ENCODE assay signal across 14 cellular contexts in the genomic region with DNA sequence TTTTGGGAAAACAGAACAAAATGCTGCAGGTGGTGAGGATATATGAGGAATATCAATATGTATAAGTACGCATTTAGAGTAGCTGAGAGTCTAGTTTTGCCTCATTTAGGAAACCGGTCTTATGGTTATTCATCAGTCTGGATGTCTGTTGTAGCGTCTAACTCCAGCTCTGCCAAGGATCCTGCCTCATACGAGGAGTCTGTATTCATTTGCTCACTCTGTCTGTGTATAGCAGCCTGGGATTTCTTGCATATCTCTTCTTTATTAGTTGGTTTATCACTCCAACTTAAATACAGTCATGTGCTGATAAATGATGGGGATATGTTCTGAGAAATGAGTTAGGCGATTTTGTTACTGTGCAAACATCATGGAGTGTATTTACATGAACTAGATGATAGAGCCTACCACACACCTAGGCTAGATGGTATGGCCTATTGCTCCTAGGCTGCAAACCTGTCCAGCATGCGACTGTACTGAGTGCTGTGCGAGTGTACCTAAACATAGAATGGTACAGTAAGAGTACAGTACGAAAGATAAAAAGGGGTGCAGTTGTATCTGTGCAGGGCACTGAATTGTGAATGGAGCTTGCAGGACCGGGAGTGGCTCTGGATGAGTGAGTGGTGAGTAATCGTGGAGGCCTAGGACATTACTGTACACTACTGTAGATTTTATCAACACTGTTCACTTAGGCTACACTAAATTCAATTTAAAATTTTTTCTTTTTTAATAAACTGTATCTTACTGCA.
DNase-seq lines count a peak whose midpoint lies in the region; ATAC-seq, FAIRE-seq and TF ChIP-seq lines count a peak whose summit lies in the region.
"Had no signal": no experiment of that assay in that cellular context is flagged by ENCODE, and none has a peak within 500 bp of the region (broad histone marks: within the 10 kb centered on the region; RNA-seq: fewer than 3 reads in every experiment).

No MANE protein-coding gene starts in this region.

- H3K9me3 Mint-ChIP-seq in activated naive CD8-positive, alpha-beta T cell treated with anti-CD3 and anti-CD28 coated beads, Interleukin-2, amount 50 U/mL, for 24 hours: peaks cover 9% of the 10 kb centered on the region
- peaks cover 4% of the 10 kb centered on the region for H3K9me3 Mint-ChIP-seq in activated naive CD8-positive, alpha-beta T cell treated with anti-CD3 and anti-CD28 coated beads for 36 hours
- H3K9me3 Mint-ChIP-seq in type B pancreatic cell: peaks cover 3% of the 10 kb centered on the region

- H3F3A ChIP-seq in SK-N-SH (replicated peaks; ENCODE audit: insufficient read depth): peaks cover 27% of the 10 kb centered on the region

- no peaks in the 10 kb centered on the region for H3K27me3 ChIP-seq in SK-N-SH (ENCODE audit: insufficient read depth)
- H3K27me3 ChIP-seq: gastrocnemius medialis had no signal

- H3K9me2 ChIP-seq in SK-N-SH: no peaks in the 10 kb centered on the region

- CTCF ChIA-PET in SK-N-SH (lab: Yijun Ruan, JAX) (interaction anchor here (0.7 to 1.2 kb wide), 2 partner anchors 35 kb away, joined by 3 read pairs; no protein-coding TSS in a partner anchor), HEK293T (lab: Yijun Ruan, JAX) (interaction anchor here (1.1 kb wide), 1 partner anchor 113 kb away, joined by 4 read pairs; no protein-coding TSS in a partner anchor)

- H3K79me2 ChIP-seq in SK-N-SH (ENCODE audit: insufficient read depth): no peaks in the 10 kb centered on the region

- no peaks in the 10 kb centered on the region for H3K27me3 Mint-ChIP-seq in activated naive CD8-positive, alpha-beta T cell treated with anti-CD3 and anti-CD28 coated beads, Interleukin-2, amount 50 U/mL, for 24 hours
- H3K27me3 Mint-ChIP-seq in activated naive CD8-positive, alpha-beta T cell treated with anti-CD3 and anti-CD28 coated beads for 36 hours: no peaks in the 10 kb centered on the region
- no peaks in the 10 kb centered on the region for H3K27me3 Mint-ChIP-seq in type B pancreatic cell
- H3K27me3 Mint-ChIP-seq: activated CD8-positive, alpha-beta memory T cell treated with anti-CD3 and anti-CD28 coated beads, Interleukin-2, amount 10 ng/mL, durations not matched to agents 7 days and 5 days had no signal

- H3K9me3 ChIP-seq in SK-N-SH: no peaks in the 10 kb centered on the region
- H3K9me3 ChIP-seq: gastrocnemius medialis had no signal

- H3K36me3 ChIP-seq in SK-N-SH (replicated peaks in 1 of 2; ENCODE audit: control insufficient read depth in 1 of 2, insufficient read depth in 2 of 2, low read length in 1 of 2): peaks cover 0 to 4% of the 10 kb centered on the region in 2 experiments
- H3K36me3 ChIP-seq: gastrocnemius medialis had no signal

- no peak for DNase-seq in activated naive CD8-positive, alpha-beta T cell treated with anti-CD3 and anti-CD28 coated beads, Interleukin-2, amount 50 U/mL, for 24 hours
- DNase-seq in activated naive CD8-positive, alpha-beta T cell treated with anti-CD3 and anti-CD28 coated beads for 36 hours: no peak
- peak; percentile 11 for DNase-seq in SK-N-SH
- DNase-seq in fibroblast of villous mesenchyme (ENCODE audit: low read depth): peak; percentile 45
- DNase-seq in type B pancreatic cell (ENCODE audit: extremely low spot score, unreplicated experiment): no peak
- DNase-seq in HEK293T (ENCODE audit: extremely low spot score): no peak
- DNase-seq in GM19239 (ENCODE audit: insufficient read length, low spot score): no peak
- DNase-seq: activated CD8-positive, alpha-beta memory T cell treated with anti-CD3 and anti-CD28 coated beads, Interleukin-2, amount 10 ng/mL, durations not matched to agents 7 days and 5 days; aorta; gastrocnemius medialis; GDM1; T-helper 1 cell had no signal

- FAIRE-seq in GM19239 (lab: Jason Lieb, UNC): no peak

- no peaks in the 10 kb centered on the region for H3K4me1 Mint-ChIP-seq in activated naive CD8-positive, alpha-beta T cell treated with anti-CD3 and anti-CD28 coated beads, Interleukin-2, amount 50 U/mL, for 24 hours
- H3K4me1 Mint-ChIP-seq in activated naive CD8-positive, alpha-beta T cell treated with anti-CD3 and anti-CD28 coated beads for 36 hours: no peaks in the 10 kb centered on the region
- peaks cover 9% of the 10 kb centered on the region for H3K4me1 Mint-ChIP-seq in type B pancreatic cell (ENCODE audit: unreplicated experiment)
- H3K4me1 Mint-ChIP-seq: activated CD8-positive, alpha-beta memory T cell treated with anti-CD3 and anti-CD28 coated beads, Interleukin-2, amount 10 ng/mL, durations not matched to agents 7 days and 5 days had no signal

- H3K4me2 ChIP-seq in SK-N-SH: peak overlapping the region; percentile 80

- peak in 1 of 2 experiments; percentile 72; a peak in 1 of 4 replicates for TF ChIP-seq EP300 in SK-N-SH (IDR thresholded peaks at IDR 0.05; ENCODE audit: borderline replicate concordance in 1 of 2, low read depth in 1 of 2, low read length in 1 of 2)

- 27% methylated on average over 10 of the region's 10 CpGs for WGBS in SK-N-SH (ENCODE audit: low lambda C conversion rate)

- peaks cover 8% of the 10 kb centered on the region for H3K36me3 Mint-ChIP-seq in activated naive CD8-positive, alpha-beta T cell treated with anti-CD3 and anti-CD28 coated beads, Interleukin-2, amount 50 U/mL, for 24 hours (ENCODE audit: low read depth)
- H3K36me3 Mint-ChIP-seq in activated naive CD8-positive, alpha-beta T cell treated with anti-CD3 and anti-CD28 coated beads for 36 hours: peaks cover 6% of the 10 kb centered on the region
- no peaks in the 10 kb centered on the region for H3K36me3 Mint-ChIP-seq in type B pancreatic cell
- H3K36me3 Mint-ChIP-seq: activated CD8-positive, alpha-beta memory T cell treated with anti-CD3 and anti-CD28 coated beads, Interleukin-2, amount 10 ng/mL, durations not matched to agents 7 days and 5 days had no signal

- H3K27ac ChIP-seq in SK-N-SH (ENCODE audit: low read depth in 2 of 2, low read length in 1 of 2): peak overlapping the region; percentile 39 to 73; a peak in 3 of 4 replicates
- H3K27ac ChIP-seq: 22Rv1, gastrocnemius medialis had no signal

- H3K27ac Mint-ChIP-seq in activated naive CD8-positive, alpha-beta T cell treated with anti-CD3 and anti-CD28 coated beads, Interleukin-2, amount 50 U/mL, for 24 hours: no peak overlapping the region
- no peak overlapping the region for H3K27ac Mint-ChIP-seq in activated naive CD8-positive, alpha-beta T cell treated with anti-CD3 and anti-CD28 coated beads for 36 hours
- peak overlapping the region; percentile 64 for H3K27ac Mint-ChIP-seq in type B pancreatic cell
- H3K27ac Mint-ChIP-seq: activated CD8-positive, alpha-beta memory T cell treated with anti-CD3 and anti-CD28 coated beads, Interleukin-2, amount 10 ng/mL, durations not matched to agents 7 days and 5 days had no signal

- H3K4me3 Mint-ChIP-seq in activated naive CD8-positive, alpha-beta T cell treated with anti-CD3 and anti-CD28 coated beads, Interleukin-2, amount 50 U/mL, for 24 hours: no peak overlapping the region
- no peak overlapping the region for H3K4me3 Mint-ChIP-seq in activated naive CD8-positive, alpha-beta T cell treated with anti-CD3 and anti-CD28 coated beads for 36 hours
- no peak overlapping the region for H3K4me3 Mint-ChIP-seq in type B pancreatic cell
- H3K4me3 Mint-ChIP-seq: activated CD8-positive, alpha-beta memory T cell treated with anti-CD3 and anti-CD28 coated beads, Interleukin-2, amount 10 ng/mL, durations not matched to agents 7 days and 5 days had no signal

- peak overlapping the region; percentile 41; the same call in 1 of the 2 replicates for H3K9ac ChIP-seq in SK-N-SH

- H2AFZ ChIP-seq in SK-N-SH (ENCODE audit: low read depth): peak overlapping the region; percentile 10

- peak; percentile 24 for ATAC-seq in activated naive CD8-positive, alpha-beta T cell treated with anti-CD3 and anti-CD28 coated beads, Interleukin-2, amount 50 U/mL, for 24 hours
- no peak for ATAC-seq in GM18873 (IDR thresholded peaks at IDR 0.05; ENCODE audit: low FRiP score, unreplicated experiment)
- ATAC-seq: activated CD8-positive, alpha-beta memory T cell treated with anti-CD3 and anti-CD28 coated beads, Interleukin-2, amount 10 ng/mL, durations not matched to agents 7 days and 5 days; gastrocnemius medialis had no signal

- no peaks in the 10 kb centered on the region for H4K20me1 ChIP-seq in SK-N-SH (ENCODE audit: insufficient read depth)

- H3K4me3 ChIP-seq in SK-N-SH (ENCODE audit: low read depth in 2 of 2, low read length in 1 of 2) (peak overlapping the region in 1 of 2 experiments; percentile 53; a peak in 3 of 4 replicates), fibroblast of villous mesenchyme (ENCODE audit: low read depth, low read length) (no peak overlapping the region)
- H3K4me3 ChIP-seq: gastrocnemius medialis had no signal

- POLR2A ChIA-PET in SK-N-SH (lab: Yijun Ruan, JAX) (no interaction called here), HEK293T (lab: Yijun Ruan, JAX) (no interaction called here)

- peaks cover 5 to 9% of the 10 kb centered on the region in 2 experiments; a peak in 3 of 4 replicates for H3K4me1 ChIP-seq in SK-N-SH (ENCODE audit: control insufficient read depth in 1 of 2, insufficient read depth in 2 of 2, low read depth in 1 of 2, low read length in 1 of 2)
- H3K4me1 ChIP-seq: gastrocnemius medialis had no signal

- no peak for TF ChIP-seq RAD21 in SK-N-SH (IDR thresholded peaks at IDR 0.05; ENCODE audit: low read length)

- TF ChIP-seq CTCF in SK-N-SH (IDR thresholded peaks at IDR 0.05) (no peak), fibroblast of villous mesenchyme (IDR thresholded peaks at IDR 0.05; ENCODE audit: insufficient read depth, low read depth, low read length) (no peak), type B pancreatic cell (conservative IDR thresholded peaks at IDR 0.05) (no peak)

TF ChIP-seq in SK-N-SH, 30 proteins besides CTCF, POLR2A, EP300 and RAD21 (continues in another document):
- TF ChIP-seq FOXM1 (IDR thresholded peaks at IDR 0.05; ENCODE audit: low read depth) (no peak), TEAD4 (IDR thresholded peaks at IDR 0.05; ENCODE audit: borderline replicate concordance, insufficient read depth) (0 out of 2 replicates have a peak, but pooled peaks have one; percentile 43), FOSL2 (IDR thresholded peaks at IDR 0.05; ENCODE audit: borderline replicate concordance, low read depth) (peak; percentile 89), EZH2phosphoT487 (IDR thresholded peaks at IDR 0.05; ENCODE audit: borderline replicate concordance, low read depth) (no peak), NFIC (IDR thresholded peaks at IDR 0.05; ENCODE audit: borderline replicate concordance) (peak; percentile 13; the same call in 1 of the 2 replicates)

TF ChIP-seq in HEK293T, 16 proteins besides CTCF, POLR2A, EP300 and RAD21 (continues in another document):
- TF ChIP-seq SUZ12 (IDR thresholded peaks at IDR 0.05): no peak
- TF ChIP-seq SP1 (IDR thresholded peaks at IDR 0.05): no peak
- TF ChIP-seq FOXK2 (IDR thresholded peaks at IDR 0.05): no peak
- no peak for TF ChIP-seq ELF4 (IDR thresholded peaks at IDR 0.05)
- TF ChIP-seq TARDBP (IDR thresholded peaks at IDR 0.05): no peak
- TF ChIP-seq FOXM1 (IDR thresholded peaks at IDR 0.05; ENCODE audit: borderline replicate concordance): no peak
- no peak for TF ChIP-seq ZNF384 (IDR thresholded peaks at IDR 0.05)
- no peak for TF ChIP-seq LEF1 (IDR thresholded peaks at IDR 0.05; ENCODE audit: borderline replicate concordance)
- TF ChIP-seq NFRKB (IDR thresholded peaks at IDR 0.05): no peak
- TF ChIP-seq L3MBTL2 (conservative IDR thresholded peaks at IDR 0.05): no peak
- no peak for TF ChIP-seq ARNT (IDR thresholded peaks at IDR 0.05)

Comparison
In these comparisons a context has a peak if more than half of its experiments do, and no peak if none do; other contexts are left out.
1. DNase-seq: peak in SK-N-SH (single experiment) and fibroblast of villous mesenchyme (single experiment); none in activated naive CD8-positive, alpha-beta T cell treated with anti-CD3 and anti-CD28 coated beads, Interleukin-2, amount 50 U/mL, for 24 hours (single experiment), activated naive CD8-positive, alpha-beta T cell treated with anti-CD3 and anti-CD28 coated beads for 36 hours (single experiment), type B pancreatic cell (single experiment), HEK293T (single experiment) and GM19239 (single experiment).